In genomic region chr12:120445911-120446909, GRCh38 we compare ENCODE assay signal across 1 cellular context.
TF ChIP-seq lines count a peak whose summit lies in the region.

Gene GATC (plus strand): TSS chr12:120446444. CDS start chr12:120446481, 37 bp downstream.
Gene TRIAP1 (minus strand): TSS chr12:120446384. CDS start chr12:120446372, 12 bp downstream.

TF ChIP-seq in GM12878, 131 proteins besides CTCF, POLR2A, EP300 and RAD21 (continued from another document and continues in another):
- TF ChIP-seq E2F8 (IDR thresholded peaks at IDR 0.05; ENCODE audit: low read depth, partially characterized antibody) (peak; percentile 72), ZNF384 (IDR thresholded peaks at IDR 0.05; ENCODE audit: borderline replicate concordance, low read depth, low read length) (no peak; the same call in 1 of the 2 replicates), RB1 (IDR thresholded peaks at IDR 0.05; ENCODE audit: borderline replicate concordance) (peak; percentile 85; the same call in 1 of the 2 replicates), HDAC6 (IDR thresholded peaks at IDR 0.05; ENCODE audit: unreplicated experiment) (no peak), KAT2A (conservative IDR thresholded peaks at IDR 0.05; ENCODE audit: control insufficient read depth, low read depth, low read length) (no peak), KDM1A (IDR thresholded peaks at IDR 0.05; ENCODE audit: borderline replicate concordance) (no peak), BCL3 (IDR thresholded peaks at IDR 0.05; ENCODE audit: borderline replicate concordance, insufficient read depth, low read depth, low read length, poor library complexity, severe bottlenecking) (peak; percentile 79), TCF7 (IDR thresholded peaks at IDR 0.05; ENCODE audit: borderline replicate concordance) (no peak), NFYA (IDR thresholded peaks at IDR 0.05; ENCODE audit: borderline replicate concordance, low read depth, low read length) (no peak), NRF1 (conservative IDR thresholded peaks at IDR 0.05; ENCODE audit: low read depth, low read length) (no peak), ETV6 (conservative IDR thresholded peaks at IDR 0.05 in 1 of 2, IDR thresholded peaks at IDR 0.05 in 1 of 2; ENCODE audit: borderline replicate concordance in 1 of 2, low read depth in 1 of 2) (peak in 1 of 2 experiments; percentile 53; a peak in 1 of 4 replicates), CBX3 (IDR thresholded peaks at IDR 0.05; ENCODE audit: borderline replicate concordance, low read depth) (no peak), ZBTB4 (CRISPR knock-in tag; IDR thresholded peaks at IDR 0.05) (no peak), POU2F2 (IDR thresholded peaks at IDR 0.05; ENCODE audit: borderline replicate concordance, low read depth, low read length) (no peak; the same call in 1 of the 3 replicates), E4F1 (IDR thresholded peaks at IDR 0.05; ENCODE audit: borderline replicate concordance, partially characterized antibody) (no peak), ZNF687 (IDR thresholded peaks at IDR 0.05) (peak; percentile 75), RAD51 (IDR thresholded peaks at IDR 0.05) (no peak), ATF7 (IDR thresholded peaks at IDR 0.05; ENCODE audit: low read depth) (peak; percentile 52; the same call in 1 of the 2 replicates), IRF4 (IDR thresholded peaks at IDR 0.05; ENCODE audit: low read depth, low read length) (peak; percentile 16; the same call in 1 of the 2 replicates), NFIC (IDR thresholded peaks at IDR 0.05; ENCODE audit: low read depth, low read length) (peak; percentile 22; the same call in 1 of the 2 replicates), HCFC1 (IDR thresholded peaks at IDR 0.05; ENCODE audit: low read length) (peak; percentile 89), NR2C1 (IDR thresholded peaks at IDR 0.05) (peak; percentile 49), RBBP5 (conservative IDR thresholded peaks at IDR 0.05) (no peak; the same call in 1 of the 2 replicates), RUNX3 (IDR thresholded peaks at IDR 0.05; ENCODE audit: low read length) (peak; percentile 93), NBN (IDR thresholded peaks at IDR 0.05) (peak; percentile 99), ASH2L (IDR thresholded peaks at IDR 0.05; ENCODE audit: borderline replicate concordance, low read depth) (peak; percentile 38; the same call in 1 of the 2 replicates), FOS (IDR thresholded peaks at IDR 0.05; ENCODE audit: borderline replicate concordance, extremely low read depth, insufficient read length) (no peak), TAF1 (IDR thresholded peaks at IDR 0.05; ENCODE audit: borderline replicate concordance, low read depth, low read length) (peak; percentile 85; the same call in 1 of the 2 replicates), POLR2AphosphoS5 (IDR thresholded peaks at IDR 0.05; ENCODE audit: low read length) (peak; percentile 88), HDGF (IDR thresholded peaks at IDR 0.05) (peak; percentile 33; the same call in 1 of the 2 replicates), SIN3A (IDR thresholded peaks at IDR 0.05; ENCODE audit: low read depth, low read length) (peak; percentile 98), HDAC2 (IDR thresholded peaks at IDR 0.05) (no peak), MTA2 (IDR thresholded peaks at IDR 0.05; ENCODE audit: low read depth) (no peak), ZSCAN29 (IDR thresholded peaks at IDR 0.05) (no peak), MTA3 (IDR thresholded peaks at IDR 0.05; ENCODE audit: borderline replicate concordance, low read length) (no peak), ZNF24 (IDR thresholded peaks at IDR 0.05) (peak; percentile 70), BCLAF1 (IDR thresholded peaks at IDR 0.05) (no peak), PRDM15 (CRISPR knock-in tag; IDR thresholded peaks at IDR 0.05) (no peak), SP1 (IDR thresholded peaks at IDR 0.05; ENCODE audit: low read depth, low read length) (peak; percentile 53)
